In the genomic region with DNA sequence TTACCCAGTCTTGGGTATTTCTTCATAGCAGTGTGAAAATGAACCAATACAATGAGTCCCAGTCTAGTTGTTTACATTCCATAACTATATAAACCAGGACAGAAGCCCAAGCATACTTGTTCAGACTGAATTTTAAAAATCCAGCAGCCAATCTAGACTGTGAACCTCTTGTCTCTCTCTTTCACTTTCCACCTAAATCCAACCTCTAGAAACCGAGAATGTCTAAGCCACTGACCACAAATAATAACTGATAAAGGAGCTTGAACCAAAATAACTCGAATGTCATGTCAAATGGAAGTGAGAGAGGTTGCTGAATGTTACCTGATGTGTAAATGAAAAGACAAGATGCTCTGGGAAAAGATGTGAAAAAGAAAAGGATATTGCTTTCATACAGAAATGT, we compare ENCODE assay signal across 24 cellular contexts.
"Had no signal": no experiment of that assay in that cellular context is flagged by ENCODE, and none has a peak within 500 bp of the region (broad histone marks: within the 10 kb centered on the region; RNA-seq: fewer than 3 reads in every experiment).

No MANE protein-coding gene starts in this region.

- FAIRE-seq: kidney, small intestine had no signal

- H3K27ac Mint-ChIP-seq: dendritic cell treated with granulocyte-macrophage colony-stimulating factor and Interleukin-4, amounts not matched to agents 40 ng/mL and 50 ng/mL, for 4 days; effector memory CD8-positive, alpha-beta T cell; memory B cell; natural killer cell treated with Interleukin-12 subunit alpha and Interleukin-12 subunit beta and Interleukin-15 and Interleukin-18, amount 100 ng/mL, for 72 hours; neural progenitor cell; progenitor cell of endocrine pancreas had no signal

- H3K4me1 ChIP-seq: esophagus muscularis mucosa, gastroesophageal sphincter, left ventricle myocardium inferior, lower lobe of right lung, neural progenitor cell had no signal

- H3K9ac ChIP-seq: neural progenitor cell had no signal

- H3K27ac ChIP-seq: epithelial cell of prostate, esophagus muscularis mucosa, gastroesophageal sphincter, left ventricle myocardium inferior, lower lobe of right lung, neural progenitor cell, ovary had no signal

- H3K36me3 ChIP-seq: esophagus muscularis mucosa, gastroesophageal sphincter, left ventricle myocardium inferior, lower lobe of right lung, neural progenitor cell, ovary had no signal

- H3K27me3 ChIP-seq: esophagus muscularis mucosa, gastroesophageal sphincter, neural progenitor cell, ovary had no signal

- DNase-seq: effector memory CD8-positive, alpha-beta T cell; foreskin fibroblast; glutamatergic neuron; kidney; left cardiac atrium; left ventricle myocardium inferior; lower lobe of right lung; midbrain; nucleus accumbens; ovary; right cardiac atrium; small intestine; stimulated activated CD4-positive, alpha-beta T cell treated with anti-CD3 and anti-CD28 coated beads, Interleukin-12 subunit alpha, Interleukin-12 subunit beta, amount 100 ng/mL, for 4 hours; stimulated activated CD4-positive, alpha-beta T cell treated with anti-CD3 and anti-CD28 coated beads, Interleukin-2, amount 100 ng/mL, for 48 hours; stimulated activated naive CD4-positive, alpha-beta T cell treated with Interleukin-2 at 50 U/mL for 16 hours; trophoblast cell had no signal

- H3K4me2 ChIP-seq: neural progenitor cell had no signal

- H2AFZ ChIP-seq: neural progenitor cell had no signal

- H3K27me3 Mint-ChIP-seq: dendritic cell treated with granulocyte-macrophage colony-stimulating factor and Interleukin-4, amounts not matched to agents 40 ng/mL and 50 ng/mL, for 4 days; effector memory CD8-positive, alpha-beta T cell; memory B cell; natural killer cell treated with Interleukin-12 subunit alpha and Interleukin-12 subunit beta and Interleukin-15 and Interleukin-18, amount 100 ng/mL, for 72 hours; progenitor cell of endocrine pancreas had no signal

- H3K4me3 Mint-ChIP-seq: dendritic cell treated with granulocyte-macrophage colony-stimulating factor and Interleukin-4, amounts not matched to agents 40 ng/mL and 50 ng/mL, for 4 days; effector memory CD8-positive, alpha-beta T cell; memory B cell; natural killer cell treated with Interleukin-12 subunit alpha and Interleukin-12 subunit beta and Interleukin-15 and Interleukin-18, amount 100 ng/mL, for 72 hours; neural progenitor cell had no signal

- H3K36me3 Mint-ChIP-seq: natural killer cell treated with Interleukin-12 subunit alpha and Interleukin-12 subunit beta and Interleukin-15 and Interleukin-18, amount 100 ng/mL, for 72 hours; neural progenitor cell had no signal

- H3K9me3 Mint-ChIP-seq: effector memory CD8-positive, alpha-beta T cell; neural progenitor cell had no signal

- H3K9me3 ChIP-seq: esophagus muscularis mucosa, gastroesophageal sphincter, left ventricle myocardium inferior, lower lobe of right lung, ovary had no signal

- H3K4me3 ChIP-seq: esophagus muscularis mucosa, gastroesophageal sphincter, left ventricle myocardium inferior, lower lobe of right lung, neural progenitor cell, ovary had no signal

- ATAC-seq: effector memory CD8-positive, alpha-beta T cell; gastroesophageal sphincter; left cardiac atrium; lower lobe of right lung; natural killer cell treated with Interleukin-12 subunit alpha and Interleukin-12 subunit beta and Interleukin-15 and Interleukin-18, amount 100 ng/mL, for 72 hours; right cardiac atrium had no signal

- H3K4me1 Mint-ChIP-seq: neural progenitor cell had no signal
